ENCODE assay signal across 17 cellular contexts in the genomic region with DNA sequence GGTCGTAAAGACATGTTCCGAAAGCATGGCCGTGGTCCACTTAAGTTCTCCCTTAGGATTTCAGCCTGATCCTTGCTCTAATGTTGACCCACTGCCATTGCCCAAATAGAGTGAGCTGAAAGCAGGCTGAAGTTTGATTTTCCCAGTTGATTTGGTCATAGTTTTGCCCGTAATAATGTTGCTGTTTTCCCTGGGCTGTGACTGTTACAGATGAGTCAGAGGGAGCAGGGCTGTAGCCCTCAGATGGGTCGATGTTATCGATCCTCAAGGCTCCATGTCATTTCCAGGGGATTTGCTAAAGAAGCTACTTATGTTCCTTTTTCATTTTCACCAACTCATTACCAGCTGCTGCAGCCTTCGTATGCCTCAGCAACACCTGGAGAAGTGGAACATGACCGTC.
DNase-seq lines count a peak whose midpoint lies in the region; FAIRE-seq and TF ChIP-seq lines count a peak whose summit lies in the region.
"Had no signal": no experiment of that assay in that cellular context is flagged by ENCODE, and none has a peak within 500 bp of the region (broad histone marks: within the 10 kb centered on the region; RNA-seq: fewer than 3 reads in every experiment).

No MANE protein-coding gene starts in this region.

- peak overlapping the region; percentile 91 for H3K27ac Mint-ChIP-seq in HFFc6
- H3K27ac Mint-ChIP-seq: CD8-positive, alpha-beta memory T cell had no signal

- H3K36me3 Mint-ChIP-seq in HFFc6 (ENCODE audit: low read depth): no peaks in the 10 kb centered on the region
- H3K36me3 Mint-ChIP-seq: CD8-positive, alpha-beta memory T cell had no signal

- no peaks in the 10 kb centered on the region for H3K27me3 ChIP-seq in bronchial epithelial cell (ENCODE audit: control insufficient read depth, insufficient read depth, low read length)
- H3K27me3 ChIP-seq: Peyer's patch had no signal

- H3K36me3 ChIP-seq in bronchial epithelial cell (ENCODE audit: control insufficient read depth, insufficient read depth, low read length): no peaks in the 10 kb centered on the region
- H3K36me3 ChIP-seq: Peyer's patch had no signal

- peaks cover 51% of the 10 kb centered on the region for H3K4me1 Mint-ChIP-seq in HFFc6 (ENCODE audit: low read depth)
- H3K4me1 Mint-ChIP-seq: CD8-positive, alpha-beta memory T cell had no signal

- H3K9me3 Mint-ChIP-seq in HFFc6: peaks cover 9% of the 10 kb centered on the region; the same call in 1 of the 2 replicates

- H3K4me3 ChIP-seq in bronchial epithelial cell (ENCODE audit: low read depth, low read length): no peak overlapping the region
- H3K4me3 ChIP-seq: Peyer's patch had no signal

- FAIRE-seq in bronchial epithelial cell (lab: Jason Lieb, UNC): peak; percentile 47
- FAIRE-seq: G401.6, GM12891, GM19239 had no signal

- TF ChIP-seq CTCF in HFFc6 (IDR thresholded peaks at IDR 0.05) (no peak), bronchial epithelial cell (IDR thresholded peaks at IDR 0.05; ENCODE audit: insufficient read depth, low read length, severe bottlenecking) (no peak)

- H3K4me3 Mint-ChIP-seq in HFFc6: peak overlapping the region; percentile 53
- H3K4me3 Mint-ChIP-seq: CD8-positive, alpha-beta memory T cell had no signal

- H3K27me3 Mint-ChIP-seq in HFFc6 (ENCODE audit: insufficient read depth): no peaks in the 10 kb centered on the region
- H3K27me3 Mint-ChIP-seq: CD8-positive, alpha-beta memory T cell had no signal

- DNase-seq in DMS53 (lab: John Stamatoyannopoulos, UW) (peak; percentile 56), DMS53 treated with DMSO at 0.1 percent for 48 hours (lab: John Stamatoyannopoulos, UW; ENCODE audit: unreplicated experiment) (no peak), HFFc6 (peak; percentile 14), bronchial epithelial cell (ENCODE audit: low read depth) (no peak), stromal cell of bone marrow (ENCODE audit: low read depth) (peak; percentile 31), MV-4-11 (lab: John Stamatoyannopoulos, UW) (no peak), ureter (ENCODE audit: low spot score) (no peak), NCI-H2029 treated with DMSO at 0.1 percent for 48 hours (lab: John Stamatoyannopoulos, UW) (no peak)
- DNase-seq: CD8-positive, alpha-beta memory T cell; KBM-7; NCI-H1105 treated with DMSO at 0.1 percent for 48 hours; NCI-H2081; NCI-H446; Peyer's patch had no signal

Comparison
In these comparisons a context has a peak if more than half of its experiments do, and no peak if none do; other contexts are left out.
1. DNase-seq: peak in DMS53 (single experiment), HFFc6 (single experiment) and stromal cell of bone marrow (single experiment); none in DMS53 treated with DMSO at 0.1 percent for 48 hours (single experiment), bronchial epithelial cell (single experiment), MV-4-11 (single experiment), ureter (single experiment) and NCI-H2029 treated with DMSO at 0.1 percent for 48 hours (single experiment).